ENCODE assay signal across 8 cellular contexts in genomic region chr2:128306081-128306930, GRCh38.
DNase-seq lines count a peak whose midpoint lies in the region; ATAC-seq lines count a peak whose summit lies in the region.

No MANE protein-coding gene starts in this region.

- DNase-seq in DMS153 (lab: John Stamatoyannopoulos, UW) (peak; percentile 81), NCI-H2171 (lab: John Stamatoyannopoulos, UW) (peak; percentile 73), dedifferentiated amniotic fluid mesenchymal stem cell (ENCODE audit: extremely low spot score) (peak; percentile 48), midbrain (lab: John Stamatoyannopoulos, UW) (peak; percentile 15), NCI-H446 (lab: John Stamatoyannopoulos, UW) (no peak)

- no peak for ATAC-seq in GM18909 (IDR thresholded peaks at IDR 0.05; ENCODE audit: poor library complexity, unreplicated experiment)
- ATAC-seq in GM21367 (IDR thresholded peaks at IDR 0.05; ENCODE audit: unreplicated experiment), result no peak
- ATAC-seq in HG03196 (IDR thresholded peaks at IDR 0.05; ENCODE audit: unreplicated experiment), result no peak

Comparison
In these comparisons a context has a peak if more than half of its experiments do, and no peak if none do; other contexts are left out.
1. DNase-seq: peak in DMS153 (single experiment), NCI-H2171 (single experiment), dedifferentiated amniotic fluid mesenchymal stem cell (single experiment) and midbrain (single experiment); none in NCI-H446 (0 of 2).